Comparison of ENCODE assay signal across 16 cellular contexts in genomic region chr1:145252876-145253275, GRCh38. TPM values are rescaled to one million over a fixed set of nuclear protein-coding genes. Genes with fewer than 3 reads are reported as not detected.
"Had no signal": no experiment of that assay in that cellular context is flagged by ENCODE, and none has a peak within 500 bp of the region (broad histone marks: within the 10 kb centered on the region; RNA-seq: fewer than 3 reads in every experiment).

No MANE protein-coding gene starts in this region.

RNA-seq across cellular contexts. Expression of gene PPIAL4D, which starts 10.9 kb away (rescaled TPM):
- total RNA-seq: stomach, subcutaneous adipose tissue, suprapubic skin, temporal lobe, testis, thoracic aorta, thyroid gland, tibial nerve, transverse colon, upper lobe of left lung, upper lobe of right lung, ureter, urinary bladder, uterus, vagina had no signal
- polyA plus RNA-seq: stomach, thymus, urinary bladder had no signal
